15 cellular contexts compared by ENCODE assay signal in genomic region chr2:196750291-196750923, GRCh38. TPM values are rescaled to one million over a fixed set of nuclear protein-coding genes. Genes with fewer than 3 reads are reported as not detected.
DNase-seq lines count a peak whose midpoint lies in the region; ATAC-seq, FAIRE-seq and TF ChIP-seq lines count a peak whose summit lies in the region.
"Had no signal": no experiment of that assay in that cellular context is flagged by ENCODE, and none has a peak within 500 bp of the region (broad histone marks: within the 10 kb centered on the region; RNA-seq: fewer than 3 reads in every experiment).

No MANE protein-coding gene starts in this region.

- H3K4me3 ChIP-seq in ectodermal cell (ENCODE audit: insufficient read depth, low read depth, low read length) (no peak overlapping the region), small intestine (ENCODE audit: low read depth in 1 of 2, low read length in 2 of 2) (no peak overlapping the region), upper lobe of right lung (no peak overlapping the region)
- H3K4me3 ChIP-seq: MG63, vagina had no signal

- no peak for TF ChIP-seq CTCF in upper lobe of right lung (IDR thresholded peaks at IDR 0.05)

- peak overlapping the region; percentile 44 for H3K27ac ChIP-seq in ectodermal cell (ENCODE audit: insufficient read depth, low read depth, low read length, poor library complexity, severe bottlenecking)
- no peak overlapping the region for H3K27ac ChIP-seq in small intestine (ENCODE audit: low read depth in 1 of 2, low read length in 1 of 2)
- no peak overlapping the region for H3K27ac ChIP-seq in upper lobe of right lung
- H3K27ac ChIP-seq: vagina had no signal

- H3K36me3 ChIP-seq in ectodermal cell (ENCODE audit: control insufficient read depth, insufficient read depth, low read length) (no peaks in the 10 kb centered on the region), small intestine (ENCODE audit: control insufficient read depth in 2 of 2, insufficient read depth in 2 of 2, low read length in 2 of 2) (no peaks in the 10 kb centered on the region), upper lobe of right lung (no peaks in the 10 kb centered on the region)
- H3K36me3 ChIP-seq: MG63, vagina had no signal

- no peak for FAIRE-seq in small intestine (lab: Jason Lieb, UNC)
- FAIRE-seq: HTR-8/SVneo had no signal

- H3K27me3 ChIP-seq in ectodermal cell (ENCODE audit: control insufficient read depth, insufficient read depth, low read length, poor library complexity, severe bottlenecking) = no peaks in the 10 kb centered on the region
- no peaks in the 10 kb centered on the region for H3K27me3 ChIP-seq in small intestine (ENCODE audit: control insufficient read depth in 2 of 2, insufficient read depth in 2 of 2, low read length in 2 of 2)
- H3K27me3 ChIP-seq in upper lobe of right lung = no peaks in the 10 kb centered on the region
- H3K27me3 ChIP-seq: MG63, vagina had no signal

- intact Hi-C loops in upper lobe of right lung (cut with DNase I) = no loop called here

- WGBS in ectodermal cell, 2 experiments = 72 to 74% methylated on average over 1 to 4 of the region's 4 CpGs
- 88 to 94% (median 92%) methylated on average over 4 of the region's 4 CpGs for WGBS in small intestine, 3 donors

- peaks cover 5% of the 10 kb centered on the region for H3K4me1 ChIP-seq in ectodermal cell (ENCODE audit: control insufficient read depth, insufficient read depth, low read length)
- H3K4me1 ChIP-seq in small intestine (ENCODE audit: control insufficient read depth in 2 of 2, insufficient read depth in 1 of 2, low read depth in 1 of 2, low read length in 1 of 2) = no peaks in the 10 kb centered on the region
- no peaks in the 10 kb centered on the region for H3K4me1 ChIP-seq in upper lobe of right lung
- H3K4me1 ChIP-seq: vagina had no signal

- H3K9me3 ChIP-seq in ectodermal cell (ENCODE audit: control insufficient read depth, low read length) (no peaks in the 10 kb centered on the region), small intestine (ENCODE audit: control insufficient read depth, low read depth) (no peaks in the 10 kb centered on the region), upper lobe of right lung (no peaks in the 10 kb centered on the region)
- H3K9me3 ChIP-seq: vagina had no signal

- DNase-seq in mesenteric fat pad (ENCODE audit: low spot score) (no peak), small intestine (no peak), upper lobe of right lung (no peak)
- DNase-seq: DMS79, NCI-H774 had no signal

- ATAC-seq in GM18505 (IDR thresholded peaks at IDR 0.05; ENCODE audit: unreplicated experiment) (peak; percentile 4), GM19467 (IDR thresholded peaks at IDR 0.05; ENCODE audit: unreplicated experiment) (peak; percentile 26), HG03139 (IDR thresholded peaks at IDR 0.05; ENCODE audit: unreplicated experiment) (peak; percentile 22), HG03469 (IDR thresholded peaks at IDR 0.05; ENCODE audit: unreplicated experiment) (no peak), upper lobe of right lung (no peak)

- no peak for TF ChIP-seq POLR2A in GM18505 (IDR thresholded peaks at IDR 0.05; ENCODE audit: borderline replicate concordance, extremely low read depth, insufficient read depth, insufficient read length)

RNA-seq across cellular contexts. Expression of gene GTF3C3, which starts 49.1 kb away (rescaled TPM):
- 52.1 TPM for polyA plus RNA-seq in ectodermal cell (2013, experiment 1 of 4)
- polyA plus RNA-seq in ectodermal cell (2013, experiment 2 of 4) = 52.9 TPM
- 39.6 TPM for polyA plus RNA-seq in ectodermal cell (2013, experiment 3 of 4)
- polyA plus RNA-seq in ectodermal cell (2013, experiment 4 of 4) = 45.6 TPM
- total RNA-seq in mesenteric fat pad (20.1 TPM), upper lobe of right lung (30.7 TPM)
- 10 to 100 TPM in 2 of 3 donors, 1 to 10 TPM in 1; 7.8 to 12.3 (median 10.3) TPM for polyA plus RNA-seq in small intestine

RNA-seq across cellular contexts. Expression of gene C2orf66, which starts 58.7 kb away (rescaled TPM):
- polyA plus RNA-seq in ectodermal cell (2013, experiment 1 of 4) = not detected
- polyA plus RNA-seq in ectodermal cell (2013, experiment 2 of 4) = 0.11 TPM
- polyA plus RNA-seq in ectodermal cell (2013, experiment 3 of 4) = not detected
- polyA plus RNA-seq in ectodermal cell (2013, experiment 4 of 4) = not detected
- total RNA-seq in mesenteric fat pad (0.26 TPM), upper lobe of right lung (0.38 TPM)
- polyA plus RNA-seq in small intestine = under 1 TPM in 1 of 3 donors, not detected in 2; 0.06 TPM
- total RNA-seq: H7, mononuclear cell, vagina had no signal

Comparison
In these comparisons a context has a peak if more than half of its experiments do, and no peak if none do; other contexts are left out.
1. ATAC-seq: peak in GM18505 (single experiment), GM19467 (single experiment) and HG03139 (single experiment); none in HG03469 (single experiment) and upper lobe of right lung (single experiment).